ENCODE assay signal across 8 cellular contexts in the genomic region with DNA sequence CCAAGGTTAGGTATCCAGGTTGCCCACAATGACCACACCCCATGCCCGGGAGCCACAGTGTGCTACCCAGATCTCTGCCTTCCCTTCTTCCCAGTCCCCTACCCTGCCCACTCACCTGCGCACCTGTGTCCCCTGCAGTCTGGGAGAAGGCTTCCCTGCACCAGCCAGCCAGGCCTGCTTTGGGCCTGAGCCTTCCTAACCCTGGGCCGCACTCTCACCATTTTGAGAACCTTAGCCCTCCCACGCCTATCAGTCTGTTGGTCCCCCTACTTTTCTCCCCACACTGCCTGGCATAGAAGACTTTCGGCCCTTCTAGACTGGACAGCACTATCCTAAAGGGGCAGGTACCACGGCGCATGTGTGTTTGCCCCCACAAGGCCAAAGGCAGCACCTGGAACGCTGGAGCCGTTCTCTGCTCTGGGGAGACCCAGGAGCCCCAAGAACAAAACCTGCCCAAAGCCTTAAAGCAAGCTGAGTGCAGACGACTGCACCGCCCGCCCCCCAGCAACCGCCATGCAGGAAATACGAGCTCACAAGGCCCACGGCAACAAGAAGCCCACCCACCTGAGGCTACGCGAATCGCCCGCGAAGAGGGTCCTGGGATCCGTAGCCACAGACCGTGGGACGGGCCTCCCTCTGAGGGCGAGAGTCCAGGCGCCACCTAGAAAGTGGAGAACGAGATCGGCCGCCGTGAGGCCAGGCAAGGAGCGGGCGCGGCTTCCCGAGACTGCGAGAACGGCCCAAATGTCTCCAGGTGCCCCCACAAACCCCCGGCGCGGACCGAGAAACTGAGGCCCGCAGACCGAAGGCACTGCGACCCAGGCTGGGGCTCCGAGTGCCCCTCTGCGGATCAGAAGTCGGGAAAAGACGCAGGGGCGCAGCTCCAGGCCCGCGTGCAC. TPM values are rescaled to one million over a fixed set of nuclear protein-coding genes. Genes with fewer than 3 reads are reported as not detected.
DNase-seq lines count a peak whose midpoint lies in the region; TF ChIP-seq lines count a peak whose summit lies in the region.

No MANE protein-coding gene starts in this region.

- H3K27me3 ChIP-seq in HUES6 (ENCODE audit: control insufficient read depth, insufficient read depth, low read length), result no peaks in the 10 kb centered on the region
- H3K27me3 ChIP-seq in ascending aorta, result no peaks in the 10 kb centered on the region
- no peaks in the 10 kb centered on the region for H3K27me3 ChIP-seq in smooth muscle cell (ENCODE audit: low read depth)

- H3K9ac ChIP-seq in HUES6 (ENCODE audit: low read length), result peak overlapping the region; percentile 94
- H3K9ac ChIP-seq in smooth muscle cell (ENCODE audit: low read depth), result peak overlapping the region; percentile 75

- TF ChIP-seq CTCF in ascending aorta (IDR thresholded peaks at IDR 0.05), result no peak
- no peak for TF ChIP-seq CTCF in smooth muscle cell (IDR thresholded peaks at IDR 0.05; ENCODE audit: borderline replicate concordance, insufficient read depth, poor library complexity, severe bottlenecking)

- peak overlapping the region; percentile 44 for H2AFZ ChIP-seq in smooth muscle cell (ENCODE audit: low read depth)

- peak; percentile 80 for DNase-seq in activated CD4-positive, alpha-beta T cell treated with anti-CD3 and anti-CD28 coated beads, Interleukin-2, amount 10 ng/mL, durations not matched to agents 24 days and 14 days
- no peak for DNase-seq in activated CD4-positive, alpha-beta T cell treated with anti-CD3 and anti-CD28 coated beads, Interleukin-2, amount 50 U/mL, for 1 hour
- DNase-seq in ascending aorta (ENCODE audit: low spot score in 2 of 2) (no peak), iPS-NIHi7 (ENCODE audit: extremely low spot score) (peak; percentile 12), smooth muscle cell (lab: John Stamatoyannopoulos, UW; ENCODE audit: unreplicated experiment) (no peak), inferior parietal cortex (ENCODE audit: extremely low spot score) (no peak), SIG-M5 treated with dmso at 0.1 percent for 504 hours (lab: John Stamatoyannopoulos, UW; ENCODE audit: unreplicated experiment) (no peak)

- H3K4me3 ChIP-seq in HUES6 (ENCODE audit: low read depth, low read length), result peak overlapping the region; percentile 86
- H3K4me3 ChIP-seq in ascending aorta, result peak overlapping the region; percentile 72 to 73
- peak overlapping the region; percentile 88 for H3K4me3 ChIP-seq in smooth muscle cell

- H3F3A ChIP-seq in smooth muscle cell (ENCODE audit: low read depth), result no peaks in the 10 kb centered on the region

- H3K9me3 ChIP-seq in HUES6 (ENCODE audit: control insufficient read depth, insufficient read depth, low read depth, low read length) (no peaks in the 10 kb centered on the region), ascending aorta (no peaks in the 10 kb centered on the region), smooth muscle cell (replicated peaks; ENCODE audit: low read depth) (no peaks in the 10 kb centered on the region)

- no peaks in the 10 kb centered on the region for H3K9me3 Mint-ChIP-seq in activated CD4-positive, alpha-beta T cell treated with anti-CD3 and anti-CD28 coated beads, Interleukin-2, amount 10 ng/mL, durations not matched to agents 24 days and 14 days

- H3K27me3 Mint-ChIP-seq in activated CD4-positive, alpha-beta T cell treated with anti-CD3 and anti-CD28 coated beads, Interleukin-2, amount 10 ng/mL, durations not matched to agents 24 days and 14 days, result no peaks in the 10 kb centered on the region

- H3K4me2 ChIP-seq in smooth muscle cell, result peak overlapping the region; percentile 90

- intact Hi-C loops in activated CD4-positive, alpha-beta T cell treated with anti-CD3 and anti-CD28 coated beads, Interleukin-2, amount 10 ng/mL, durations not matched to agents 24 days and 14 days (cut with micrococcal nuclease), result loop anchor here (1.0 to 10.0 kb wide), 4 partner anchors 37 to 1151 kb away; a partner anchor contains a TSS
- intact Hi-C loops in ascending aorta (cut with DNase I), result loop anchor here (2.0 to 10.0 kb wide), 4 partner anchors 135 to 559 kb away; a partner anchor contains a TSS

- H3K36me3 ChIP-seq in HUES6 (ENCODE audit: control insufficient read depth, insufficient read depth, low read length) (peaks cover 29% of the 10 kb centered on the region), ascending aorta (peaks cover 14 to 23% of the 10 kb centered on the region in 2 donors), smooth muscle cell (ENCODE audit: low read depth) (no peaks in the 10 kb centered on the region)

- H3K36me3 Mint-ChIP-seq in activated CD4-positive, alpha-beta T cell treated with anti-CD3 and anti-CD28 coated beads, Interleukin-2, amount 10 ng/mL, durations not matched to agents 24 days and 14 days (ENCODE audit: low read depth), result peaks cover 27% of the 10 kb centered on the region

- 4% methylated on average over 46 of the region's 49 CpGs for WGBS in smooth muscle cell (ENCODE audit: low lambda C conversion rate)

- H4K20me1 ChIP-seq in smooth muscle cell (ENCODE audit: low read depth), result peaks cover 28% of the 10 kb centered on the region

- H3K27ac Mint-ChIP-seq in activated CD4-positive, alpha-beta T cell treated with anti-CD3 and anti-CD28 coated beads, Interleukin-2, amount 10 ng/mL, durations not matched to agents 24 days and 14 days, result peak overlapping the region; percentile 96

- H3K4me1 ChIP-seq in HUES6 (ENCODE audit: control insufficient read depth, insufficient read depth, low read length), result peaks cover 33% of the 10 kb centered on the region
- H3K4me1 ChIP-seq in ascending aorta, result peaks cover 14% of the 10 kb centered on the region in 2 donors
- H3K4me1 ChIP-seq in smooth muscle cell (ENCODE audit: low read depth), result peaks cover 16% of the 10 kb centered on the region

- peaks cover 31% of the 10 kb centered on the region for H3K79me2 ChIP-seq in smooth muscle cell (ENCODE audit: low read depth)

- H3K4me1 Mint-ChIP-seq in activated CD4-positive, alpha-beta T cell treated with anti-CD3 and anti-CD28 coated beads, Interleukin-2, amount 10 ng/mL, durations not matched to agents 24 days and 14 days, result peaks cover 24% of the 10 kb centered on the region

- H3K4me3 Mint-ChIP-seq in activated CD4-positive, alpha-beta T cell treated with anti-CD3 and anti-CD28 coated beads, Interleukin-2, amount 10 ng/mL, durations not matched to agents 24 days and 14 days, result peak overlapping the region; percentile 92

- H3K27ac ChIP-seq in HUES6 (ENCODE audit: low read depth, low read length) (peak overlapping the region; percentile 88), ascending aorta (peak overlapping the region; percentile 74 to 94), smooth muscle cell (ENCODE audit: low read depth) (peak overlapping the region; percentile 46)

RNA-seq across cellular contexts. Expression of a gene that starts 0.5 kb away (rescaled TPM):
- total RNA-seq in activated CD4-positive, alpha-beta T cell treated with anti-CD3 and anti-CD28 coated beads, Interleukin-2, amount 10 ng/mL, durations not matched to agents 24 days and 14 days, result 21.1 and 21.4 TPM in 2 replicates
- total RNA-seq in ascending aorta, result 7.9 TPM
- 2.3 and 4.1 TPM in 2 replicates for total RNA-seq in smooth muscle cell
- 7.4 and 7.9 TPM in 2 replicates for polyA plus RNA-seq in smooth muscle cell

RNA-seq across cellular contexts. Expression of a gene that starts 0.5 kb away (rescaled TPM):
- total RNA-seq in activated CD4-positive, alpha-beta T cell treated with anti-CD3 and anti-CD28 coated beads, Interleukin-2, amount 10 ng/mL, durations not matched to agents 24 days and 14 days, result 20.0 and 23.4 TPM in 2 replicates
- 8.8 TPM for total RNA-seq in ascending aorta
- 3.8 and 7.3 TPM in 2 replicates for total RNA-seq in smooth muscle cell
- polyA plus RNA-seq in smooth muscle cell, result 7.5 TPM in 2 replicates

Comparison
In these comparisons a context has a peak if more than half of its experiments do, and no peak if none do; other contexts are left out.
1. DNase-seq: peak in activated CD4-positive, alpha-beta T cell treated with anti-CD3 and anti-CD28 coated beads, Interleukin-2, amount 10 ng/mL, durations not matched to agents 24 days and 14 days (single experiment) and iPS-NIHi7 (single experiment); none in activated CD4-positive, alpha-beta T cell treated with anti-CD3 and anti-CD28 coated beads, Interleukin-2, amount 50 U/mL, for 1 hour (single experiment), ascending aorta (0 of 2), smooth muscle cell (single experiment), inferior parietal cortex (single experiment) and SIG-M5 treated with dmso at 0.1 percent for 504 hours (single experiment).
2. Peak in every context shown above with its lines, with median percentiles within 50 percentile points of each other: H3K27ac ChIP-seq and H3K4me3 ChIP-seq.